ENCODE assay signal across 1 cellular context in the genomic region with DNA sequence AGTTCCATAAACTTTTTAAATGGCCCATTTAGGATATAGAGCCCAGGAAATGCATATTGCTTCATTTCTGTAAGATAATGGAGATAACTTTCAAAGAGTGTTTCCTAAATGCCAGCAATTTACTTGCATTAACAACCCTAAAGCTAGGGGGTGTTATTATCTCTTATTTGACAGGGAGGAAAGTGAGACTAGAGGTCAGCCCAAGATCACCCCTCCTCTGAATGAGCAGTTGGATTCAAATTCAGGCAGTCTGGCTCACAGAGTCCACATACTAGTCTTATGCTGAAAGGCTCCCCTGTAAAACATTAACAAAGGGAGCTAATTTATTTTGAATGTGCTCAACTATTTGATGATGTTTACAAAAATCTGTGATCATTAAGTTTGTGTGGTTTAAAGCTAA.
TF ChIP-seq lines count a peak whose summit lies in the region.

No MANE protein-coding gene starts in this region.

TF ChIP-seq in liver, 16 proteins besides CTCF, POLR2A, EP300 and RAD21 (continued from another document):
- TF ChIP-seq, protein P1, sequence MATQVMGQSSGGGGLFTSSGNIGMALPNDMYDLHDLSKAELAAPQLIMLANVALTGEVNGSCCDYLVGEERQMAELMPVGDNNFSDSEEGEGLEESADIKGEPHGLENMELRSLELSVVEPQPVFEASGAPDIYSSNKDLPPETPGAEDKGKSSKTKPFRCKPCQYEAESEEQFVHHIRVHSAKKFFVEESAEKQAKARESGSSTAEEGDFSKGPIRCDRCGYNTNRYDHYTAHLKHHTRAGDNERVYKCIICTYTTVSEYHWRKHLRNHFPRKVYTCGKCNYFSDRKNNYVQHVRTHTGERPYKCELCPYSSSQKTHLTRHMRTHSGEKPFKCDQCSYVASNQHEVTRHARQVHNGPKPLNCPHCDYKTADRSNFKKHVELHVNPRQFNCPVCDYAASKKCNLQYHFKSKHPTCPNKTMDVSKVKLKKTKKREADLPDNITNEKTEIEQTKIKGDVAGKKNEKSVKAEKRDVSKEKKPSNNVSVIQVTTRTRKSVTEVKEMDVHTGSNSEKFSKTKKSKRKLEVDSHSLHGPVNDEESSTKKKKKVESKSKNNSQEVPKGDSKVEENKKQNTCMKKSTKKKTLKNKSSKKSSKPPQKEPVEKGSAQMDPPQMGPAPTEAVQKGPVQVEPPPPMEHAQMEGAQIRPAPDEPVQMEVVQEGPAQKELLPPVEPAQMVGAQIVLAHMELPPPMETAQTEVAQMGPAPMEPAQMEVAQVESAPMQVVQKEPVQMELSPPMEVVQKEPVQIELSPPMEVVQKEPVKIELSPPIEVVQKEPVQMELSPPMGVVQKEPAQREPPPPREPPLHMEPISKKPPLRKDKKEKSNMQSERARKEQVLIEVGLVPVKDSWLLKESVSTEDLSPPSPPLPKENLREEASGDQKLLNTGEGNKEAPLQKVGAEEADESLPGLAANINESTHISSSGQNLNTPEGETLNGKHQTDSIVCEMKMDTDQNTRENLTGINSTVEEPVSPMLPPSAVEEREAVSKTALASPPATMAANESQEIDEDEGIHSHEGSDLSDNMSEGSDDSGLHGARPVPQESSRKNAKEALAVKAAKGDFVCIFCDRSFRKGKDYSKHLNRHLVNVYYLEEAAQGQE (IDR thresholded peaks at IDR 0.05) = peak; percentile 53
- TF ChIP-seq HNF4G (IDR thresholded peaks at IDR 0.05) = peak; percentile 37
